In genomic region chr20:62585571-62585970, GRCh38 we compare ENCODE assay signal across 20 cellular contexts.
"Had no signal": no experiment of that assay in that cellular context is flagged by ENCODE, and none has a peak within 500 bp of the region (broad histone marks: within the 10 kb centered on the region; RNA-seq: fewer than 3 reads in every experiment).

No MANE protein-coding gene starts in this region.

- H3K4me3 ChIP-seq: MG63 had no signal

- DNase-seq: Karpas-422, KG1, MG63, NCI-H1092 treated with DMSO at 0.1 percent for 48 hours, NCI-H1436, NCI-H187, NCI-H2029, NCI-H2081 treated with DMSO at 0.1 percent for 48 hours, NCI-H2171, NCI-H226, NCI-H446, NCI-H510A, NCI-H524 treated with DMSO at 0.1 percent for 48 hours, NCI-H69, NCI-H774, SHP77, SK-N-SH, SW 1271 had no signal

- H3K4me2 ChIP-seq: SK-N-SH had no signal

- H3K9me3 ChIP-seq: MG63, SK-N-SH had no signal

- H3K27ac ChIP-seq: HL-60, RWPE1 had no signal

- H3K36me3 ChIP-seq: MG63 had no signal

- H3K9ac ChIP-seq: SK-N-SH had no signal

- H3K27me3 ChIP-seq: MG63 had no signal
